In genomic region chr14:50083467-50084337, GRCh38 we compare ENCODE assay signal across 7 cellular contexts. TPM values are rescaled to one million over a fixed set of nuclear protein-coding genes. Genes with fewer than 3 reads are reported as not detected.
DNase-seq lines count a peak whose midpoint lies in the region; ATAC-seq and TF ChIP-seq lines count a peak whose summit lies in the region.

No MANE protein-coding gene starts in this region.

- H3K36me3 ChIP-seq in sigmoid colon (no peaks in the 10 kb centered on the region), testis (ENCODE audit: low read depth, missing control alignments) (no peaks in the 10 kb centered on the region), thyroid gland (no peaks in the 10 kb centered on the region)

- WGBS in sigmoid colon, 2 donors = 76 to 83% methylated on average over 17 of the region's 17 CpGs
- 76 to 83% methylated on average over 11 to 17 of the region's 17 CpGs for WGBS in testis, 2 donors
- 89% methylated on average over 10 to 17 of the region's 17 CpGs for WGBS in thyroid gland, 2 donors

- DNase-seq in activated effector memory CD4-positive, alpha-beta T cell treated with anti-CD3 and anti-CD28 coated beads, Interleukin-2, amount 50 U/mL, for 16 hours = peak; percentile 87
- DNase-seq in sigmoid colon (no peak), cortex of kidney (lab: John Stamatoyannopoulos, UW) (no peak), testis (no peak), thyroid gland (no peak)

- intact Hi-C loops in sigmoid colon (cut with DNase I) (no loop called here), testis (cut with DNase I; ENCODE audit: low total_unique reads) (no loop called here), thyroid gland (cut with DNase I) (no loop called here)

- no peaks in the 10 kb centered on the region for H3K27me3 ChIP-seq in sigmoid colon
- H3K27me3 ChIP-seq in testis = no peaks in the 10 kb centered on the region
- no peaks in the 10 kb centered on the region for H3K27me3 ChIP-seq in thyroid gland

- no peaks in the 10 kb centered on the region for H3K9me3 ChIP-seq in sigmoid colon
- no peaks in the 10 kb centered on the region for H3K9me3 ChIP-seq in testis
- no peaks in the 10 kb centered on the region for H3K9me3 ChIP-seq in thyroid gland

- TF ChIP-seq EP300 in sigmoid colon (IDR thresholded peaks at IDR 0.05) = no peak

- no peak for TF ChIP-seq CTCF in sigmoid colon (IDR thresholded peaks at IDR 0.05)
- no peak for TF ChIP-seq CTCF in testis (IDR thresholded peaks at IDR 0.05)
- TF ChIP-seq CTCF in thyroid gland (IDR thresholded peaks at IDR 0.05) = no peak

- peaks cover 0 to 5% (median 2%) of the 10 kb centered on the region in 4 donors for H3K4me1 ChIP-seq in sigmoid colon
- H3K4me1 ChIP-seq in testis = no peaks in the 10 kb centered on the region
- no peaks in the 10 kb centered on the region for H3K4me1 ChIP-seq in thyroid gland

- no peak overlapping the region for H3K4me3 ChIP-seq in sigmoid colon
- no peak overlapping the region for H3K4me3 ChIP-seq in testis
- H3K4me3 ChIP-seq in thyroid gland (replicated peaks in 1 of 3) = no peak overlapping the region

- peak overlapping the region in 3 of 4 donors; percentile 22 to 64 (median 36) for H3K27ac ChIP-seq in sigmoid colon
- H3K27ac ChIP-seq in testis = no peak overlapping the region
- peak overlapping the region in 1 of 3 donors; percentile 5 for H3K27ac ChIP-seq in thyroid gland

- no peak for TF ChIP-seq POLR2A in sigmoid colon (IDR thresholded peaks at IDR 0.05)
- no peak for TF ChIP-seq POLR2A in testis (IDR thresholded peaks at IDR 0.05)
- no peak for TF ChIP-seq POLR2A in thyroid gland (IDR thresholded peaks at IDR 0.05)

- ATAC-seq in GM21360 (IDR thresholded peaks at IDR 0.05; ENCODE audit: unreplicated experiment) (peak; percentile 36), HG03521 (IDR thresholded peaks at IDR 0.05; ENCODE audit: unreplicated experiment) (peak; percentile 30)

RNA-seq across cellular contexts. Expression of gene VCPKMT, which starts 32.7 kb away (rescaled TPM):
- total RNA-seq in sigmoid colon (10 to 100 TPM in 2 of 4 donors, 1 to 10 TPM in 2; 7.8 to 12.2 (median 9.4) TPM), testis (10 to 100 TPM in 1 of 2 donors, 1 to 10 TPM in 1; 8.5 to 10.2 TPM), thyroid gland (10 to 100 TPM in 3 of 4 donors, 1 to 10 TPM in 1; 4.5 to 16.0 (median 12.3) TPM)
- polyA plus RNA-seq in sigmoid colon (1 to 10 TPM; 3.5 to 8.7 (median 4.2) TPM), testis (ENCODE audit: insufficient read depth, low read depth, low replicate concordance) (14.5 TPM)

Comparison
In these comparisons a context has a peak if more than half of its experiments do, and no peak if none do; other contexts are left out.
1. H3K27ac ChIP-seq: peak in sigmoid colon (3 of 4); none in testis (0 of 2).